ENCODE assay signal across 21 cellular contexts in the genomic region with DNA sequence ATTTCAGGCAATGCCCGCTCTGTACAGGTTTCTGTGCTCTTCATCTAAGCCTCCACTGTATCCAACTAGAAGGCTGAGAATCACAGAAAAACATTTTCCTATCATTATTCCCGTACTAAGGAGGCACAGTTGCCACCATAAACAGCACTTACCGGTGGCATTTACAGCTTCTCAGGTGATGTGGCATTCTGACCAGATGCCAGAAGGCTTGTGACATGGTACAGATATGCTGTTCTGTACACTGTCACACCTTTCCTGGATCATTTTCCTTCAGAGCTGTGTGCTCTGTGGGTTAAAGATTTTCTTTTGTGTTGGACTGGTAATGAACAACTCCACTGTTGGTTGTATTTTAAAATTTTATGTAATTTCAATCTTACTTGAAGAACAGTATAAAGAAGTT. TPM values are rescaled to one million over a fixed set of nuclear protein-coding genes. Genes with fewer than 3 reads are reported as not detected.
DNase-seq lines count a peak whose midpoint lies in the region; ATAC-seq, FAIRE-seq and TF ChIP-seq lines count a peak whose summit lies in the region.
"Had no signal": no experiment of that assay in that cellular context is flagged by ENCODE, and none has a peak within 500 bp of the region (broad histone marks: within the 10 kb centered on the region; RNA-seq: fewer than 3 reads in every experiment).

No MANE protein-coding gene starts in this region.

- no peaks in the 10 kb centered on the region for H3K9me1 ChIP-seq in K562 (ENCODE audit: control insufficient read depth, insufficient read depth, low read length)

- 55% methylated on average over 3 of the region's 3 CpGs for WGBS in K562 (ENCODE audit: insufficient coverage, low coverage, missing lambda C conversion rate)
- WGBS in stomach, 5 donors, result 45 to 67% (median 56%) methylated on average over 3 of the region's 3 CpGs
- 88 to 96% methylated on average over 3 of the region's 3 CpGs for WGBS in thyroid gland, 2 donors

- ATAC-seq in K562, result no peak
- ATAC-seq in lower lobe of right lung, result no peak
- ATAC-seq: HCT116 had no signal

- no peak overlapping the region for H3K4me3 ChIP-seq in K562
- H3K4me3 ChIP-seq in mucosa of rectum (ENCODE audit: low read length in 2 of 2), result no peak overlapping the region
- H3K4me3 ChIP-seq in stomach, result no peak overlapping the region
- no peak overlapping the region for H3K4me3 ChIP-seq in lower lobe of right lung
- no peak overlapping the region for H3K4me3 ChIP-seq in thyroid gland (replicated peaks in 1 of 3)

- H3K36me3 ChIP-seq in K562 (ENCODE audit: control insufficient read depth, insufficient read depth, low read length), result no peaks in the 10 kb centered on the region
- H3K36me3 ChIP-seq in mucosa of rectum (ENCODE audit: control insufficient read depth in 2 of 2, insufficient read depth in 2 of 2, low read length in 2 of 2), result no peaks in the 10 kb centered on the region
- H3K36me3 ChIP-seq in stomach, result no peaks in the 10 kb centered on the region
- no peaks in the 10 kb centered on the region for H3K36me3 ChIP-seq in lower lobe of right lung
- no peaks in the 10 kb centered on the region for H3K36me3 ChIP-seq in thyroid gland
- H3K36me3 ChIP-seq: BE2C had no signal

- in situ Hi-C loops in K562 (cut with MboI), result no loop called here

- H3K27me3 ChIP-seq in K562 (ENCODE audit: control insufficient read depth in 2 of 2, insufficient read depth in 2 of 2, low read length in 2 of 2), result no peaks in the 10 kb centered on the region
- H3K27me3 ChIP-seq in mucosa of rectum (ENCODE audit: control insufficient read depth in 2 of 2, insufficient read depth in 2 of 2, low read length in 2 of 2), result no peaks in the 10 kb centered on the region
- no peaks in the 10 kb centered on the region for H3K27me3 ChIP-seq in stomach
- H3K27me3 ChIP-seq in lower lobe of right lung (ENCODE audit: low read depth), result no peaks in the 10 kb centered on the region
- H3K27me3 ChIP-seq in thyroid gland, result no peaks in the 10 kb centered on the region
- H3K27me3 ChIP-seq: BE2C had no signal

- H4K20me1 ChIP-seq in K562 (replicated peaks; ENCODE audit: control insufficient read depth, insufficient read depth, low read length), result no peaks in the 10 kb centered on the region

- H3K4me2 ChIP-seq in K562 (ENCODE audit: insufficient read depth, low read length), result no peak overlapping the region

- H3K9ac ChIP-seq in K562 (ENCODE audit: insufficient read depth in 1 of 2, low read depth in 2 of 2, low read length in 2 of 2), result no peak overlapping the region
- no peak overlapping the region for H3K9ac ChIP-seq in mucosa of rectum (ENCODE audit: low read depth in 1 of 2, low read length in 2 of 2)

- H2AFZ ChIP-seq in K562 (ENCODE audit: low read depth, low read length), result peak overlapping the region; percentile 32; the same call in 1 of the 2 replicates

- TF ChIP-seq EP300 in K562 (IDR thresholded peaks at IDR 0.05; ENCODE audit: low read length) (no peak), stomach (IDR thresholded peaks at IDR 0.05) (no peak)

- TF ChIP-seq RAD21 in K562 (CRISPR knock-in tag; conservative IDR thresholded peaks at IDR 0.05 in 1 of 2, IDR thresholded peaks at IDR 0.05 in 1 of 2), result no peak

- H3K27ac ChIP-seq in K562 (ENCODE audit: extremely low read depth, low read depth, low read length) (no peak overlapping the region), mucosa of rectum (ENCODE audit: low read depth in 2 of 2, low read length in 2 of 2) (peak overlapping the region; percentile 38 to 46), stomach (no peak overlapping the region), lower lobe of right lung (no peak overlapping the region), thyroid gland (no peak overlapping the region)

- no peak for FAIRE-seq in K562 (lab: Jason Lieb, UNC)
- FAIRE-seq: A204.1, GM12892, HTR-8/SVneo had no signal

- intact Hi-C loops in K562 (cut with micrococcal nuclease), result no loop called here
- intact Hi-C loops in stomach (cut with DNase I; ENCODE audit: low total_unique reads), result no loop called here
- intact Hi-C loops in lower lobe of right lung (cut with DNase I), result no loop called here
- intact Hi-C loops in thyroid gland (cut with DNase I), result no loop called here

- TF ChIP-seq CTCF in K562 (IDR thresholded peaks at IDR 0.05 in 2 of 3, conservative IDR thresholded peaks at IDR 0.05 in 1 of 3; ENCODE audit: insufficient read depth in 2 of 3, low read depth in 1 of 3, low read length in 3 of 3) (no peak), stomach (IDR thresholded peaks at IDR 0.05) (no peak), lower lobe of right lung (IDR thresholded peaks at IDR 0.05) (no peak), thyroid gland (IDR thresholded peaks at IDR 0.05) (no peak)

- BruUV-seq in K562 (replicated peaks; lab: Mats Ljungman, UMichigan), result no TSS peak

- H3K9me3 ChIP-seq in K562 (replicated peaks; ENCODE audit: control insufficient read depth, insufficient read depth, low read depth, low read length) (no peaks in the 10 kb centered on the region), mucosa of rectum (ENCODE audit: control insufficient read depth in 2 of 2, low read length in 2 of 2) (no peaks in the 10 kb centered on the region), stomach (no peaks in the 10 kb centered on the region), lower lobe of right lung (no peaks in the 10 kb centered on the region), thyroid gland (no peaks in the 10 kb centered on the region)
- H3K9me3 ChIP-seq: BE2C had no signal

- CTCF ChIA-PET in K562 (lab: Yijun Ruan, JAX; ENCODE audit: low intra/inter-chr PET ratio), result no interaction called here

- POLR2A ChIA-PET in K562 (lab: Yijun Ruan, JAX), result interaction anchor here (1.0 to 1.5 kb wide), 3 partner anchors 10 to 29 kb away, joined by 3 to 5 read pairs (median 3); no protein-coding TSS in a partner anchor

- peaks cover 14 to 17% of the 10 kb centered on the region in 2 experiments; a peak in 4 of 5 replicates for H3K4me1 ChIP-seq in K562 (replicated peaks in 1 of 2; ENCODE audit: control insufficient read depth in 2 of 2, insufficient read depth in 2 of 2, low read length in 2 of 2)
- peaks cover 10 to 17% of the 10 kb centered on the region in 2 donors for H3K4me1 ChIP-seq in mucosa of rectum (ENCODE audit: control insufficient read depth in 2 of 2, insufficient read depth in 2 of 2, low read length in 2 of 2)
- H3K4me1 ChIP-seq in stomach, result peaks cover 9 to 18% (median 18%) of the 10 kb centered on the region in 4 donors
- peaks cover 15% of the 10 kb centered on the region for H3K4me1 ChIP-seq in lower lobe of right lung
- H3K4me1 ChIP-seq in thyroid gland, result peaks cover 7 to 9% of the 10 kb centered on the region in 2 donors
- H3K4me1 ChIP-seq: BE2C had no signal

- no peak for TF ChIP-seq POLR2A in K562 (conservative IDR thresholded peaks at IDR 0.05)
- TF ChIP-seq POLR2A in stomach (IDR thresholded peaks at IDR 0.05), result no peak
- no peak for TF ChIP-seq POLR2A in thyroid gland (IDR thresholded peaks at IDR 0.05)

- H3K79me2 ChIP-seq in K562 (ENCODE audit: control insufficient read depth, insufficient read depth, low read length), result peaks cover 11% of the 10 kb centered on the region

- DNase-seq in K562 (ENCODE audit: extremely low read depth in 1 of 4, low spot score in 3 of 4) (no peak), stomach (peak; percentile 63), lower lobe of right lung (no peak), thyroid gland (no peak), NOMO-1 treated with DMSO at 0.1 percent for 48 hours (lab: John Stamatoyannopoulos, UW; ENCODE audit: unreplicated experiment) (no peak)
- DNase-seq: ACHN; BE2C; C1 segment of cervical spinal cord; CD4-positive, CD25-positive, alpha-beta regulatory T cell; DMS153; DMS79; GDM1; GOT3; H7; HFFc6; IMR-90 had no signal

RNA-seq across cellular contexts. Expression of a gene that starts 4.0 kb away (rescaled TPM):
- total RNA-seq in K562 (2011; cell fraction: chromatin; rRNA removed; ENCODE audit: low replicate concordance), result 118 and 292 TPM in 2 replicates
- total RNA-seq in K562 (2011; cell fraction: nucleolus; rRNA removed), result 62.5 and 85.8 TPM in 2 replicates
- 147 and 243 TPM in 2 replicates for total RNA-seq in K562 (2011; cell fraction: nucleoplasm; rRNA removed)
- total RNA-seq in K562 (2014; rRNA removed), result 191 and 213 TPM in 2 replicates
- total RNA-seq in K562 (2014; rRNA removed; fragmentation: Illumina TruSeq; extraction: Trizol), result 317 and 372 TPM in 2 replicates
- 188 TPM in 2 replicates for total RNA-seq in K562 (2015; rRNA removed; fragmentation: Illumina TruSeq; extraction: Trizol)
- total RNA-seq in K562 (2021), result 216 and 222 TPM in 2 replicates
- polyA plus RNA-seq in K562 (2011; rRNA removed), result 257 and 285 TPM in 2 replicates
- 51.3 and 125 TPM in 2 replicates for polyA plus RNA-seq in K562 (2011; cell fraction: cytosol; rRNA removed)
- 78.0 and 133 TPM in 2 replicates for polyA plus RNA-seq in K562 (2011; cell fraction: nucleus; rRNA removed)
- 78.7 and 150 TPM in 2 replicates for polyA plus RNA-seq in K562 (2012)
- polyA plus RNA-seq in K562 (2014; fragmentation: Illumina TruSeq; extraction: Trizol), result 219 and 241 TPM in 2 replicates
- polyA plus RNA-seq in K562 (2014; fragmentation: Nextera tagmentation; extraction: Ambion mirVana), result 100 to 1,000 TPM; 182 to 189 TPM
- 201 and 213 TPM in 2 replicates for polyA plus RNA-seq in K562 (2014; rRNA removed)
- polyA minus RNA-seq in K562 (2011; rRNA and poly(A)+ RNA removed), result 278 and 307 TPM in 2 replicates
- polyA minus RNA-seq in K562 (2011; cell fraction: cytosol; rRNA and poly(A)+ RNA removed), result 95.7 and 265 TPM in 2 replicates
- 63.4 and 136 TPM in 2 replicates for polyA minus RNA-seq in K562 (2011; cell fraction: nucleus; rRNA and poly(A)+ RNA removed)
- total RNA-seq in stomach, result 100 to 1,000 TPM in 2 of 5 donors, 10 to 100 TPM in 3; 16.5 to 184 (median 58.1) TPM
- polyA plus RNA-seq in stomach, result 100 to 1,000 TPM in 1 of 3 donors, 10 to 100 TPM in 2; 39.5 to 123 (median 58.8) TPM
- total RNA-seq in lower lobe of right lung, result 29.4 TPM
- 10 to 100 TPM; 39.2 to 84.7 (median 64.0) TPM for total RNA-seq in thyroid gland

RNA-seq across cellular contexts. Expression of a gene that starts 59.9 kb away (rescaled TPM):
- 31.4 and 70.8 TPM in 2 replicates for total RNA-seq in K562 (2011; cell fraction: chromatin; rRNA removed; ENCODE audit: low replicate concordance)
- total RNA-seq in K562 (2011; cell fraction: nucleolus; rRNA removed), result 18.7 and 21.8 TPM in 2 replicates
- 46.7 and 75.7 TPM in 2 replicates for total RNA-seq in K562 (2011; cell fraction: nucleoplasm; rRNA removed)
- total RNA-seq in K562 (2014; rRNA removed) (34.0 and 36.0 TPM in 2 replicates), K562 (2014; rRNA removed; fragmentation: Illumina TruSeq; extraction: Trizol) (72.4 and 78.0 TPM in 2 replicates), K562 (2015; rRNA removed; fragmentation: Illumina TruSeq; extraction: Trizol) (49.2 and 55.2 TPM in 2 replicates), K562 (2021) (42.6 and 43.3 TPM in 2 replicates), stomach (10 to 100 TPM in 4 of 5 donors, 1 to 10 TPM in 1; 2.9 to 80.6 (median 33.3) TPM), lower lobe of right lung (56.4 TPM), thyroid gland (10 to 100 TPM; 44.3 to 62.0 (median 57.1) TPM)
- polyA plus RNA-seq in K562 (2011; rRNA removed) (63.6 and 71.0 TPM in 2 replicates), K562 (2014; fragmentation: Illumina TruSeq; extraction: Trizol) (32.9 and 38.3 TPM in 2 replicates), K562 (2014; fragmentation: Nextera tagmentation; extraction: Ambion mirVana) (10 to 100 TPM; 13.1 to 20.5 TPM), K562 (2014; rRNA removed) (27.7 and 28.9 TPM in 2 replicates), stomach (10 to 100 TPM in 2 of 3 donors, 1 to 10 TPM in 1; 7.9 to 12.8 (median 11.8) TPM)
- 8.5 and 31.3 TPM in 2 replicates for polyA plus RNA-seq in K562 (2011; cell fraction: cytosol; rRNA removed)
- polyA plus RNA-seq in K562 (2011; cell fraction: nucleus; rRNA removed), result 27.2 and 68.0 TPM in 2 replicates
- 18.7 and 19.1 TPM in 2 replicates for polyA plus RNA-seq in K562 (2012)
- polyA minus RNA-seq in K562 (2011; rRNA and poly(A)+ RNA removed), result 93.8 and 130 TPM in 2 replicates
- 46.0 and 46.8 TPM in 2 replicates for polyA minus RNA-seq in K562 (2011; cell fraction: cytosol; rRNA and poly(A)+ RNA removed)
- polyA minus RNA-seq in K562 (2011; cell fraction: nucleus; rRNA and poly(A)+ RNA removed), result 33.4 and 86.7 TPM in 2 replicates

Comparison
In these comparisons a context has a peak if more than half of its experiments do, and no peak if none do; other contexts are left out.
1. H3K27ac ChIP-seq: peak in mucosa of rectum (2 of 2); none in K562 (single experiment), stomach (0 of 5), lower lobe of right lung (single experiment) and thyroid gland (0 of 3).